In genomic region chr11:67356551-67356866, GRCh38 we compare ENCODE assay signal across 2 cellular contexts.
TF ChIP-seq lines count a peak whose summit lies in the region.

No MANE protein-coding gene starts in this region.

TF ChIP-seq in H1, 55 proteins besides CTCF, POLR2A, EP300 and RAD21:
- TF ChIP-seq RXRA (IDR thresholded peaks at IDR 0.05; ENCODE audit: insufficient read depth, low read depth, low read length) (no peak), CEBPB (IDR thresholded peaks at IDR 0.05; ENCODE audit: low read depth, low read length) (no peak), KDM4A (IDR thresholded peaks at IDR 0.05; ENCODE audit: low read depth, low read length, severe bottlenecking) (no peak), JUND (IDR thresholded peaks at IDR 0.05; ENCODE audit: low read length) (no peak), EZH2 (IDR thresholded peaks at IDR 0.05; ENCODE audit: low read depth, low read length, severe bottlenecking) (no peak), RBBP5 (IDR thresholded peaks at IDR 0.05; ENCODE audit: borderline replicate concordance, low read depth, low read length) (no peak), MAX (IDR thresholded peaks at IDR 0.05) (no peak), SRF (IDR thresholded peaks at IDR 0.05; ENCODE audit: low read depth, low read length) (no peak), ZNF274 (IDR thresholded peaks at IDR 0.05; ENCODE audit: borderline replicate concordance, extremely low read depth, low read length) (no peak), KDM1A (IDR thresholded peaks at IDR 0.05; ENCODE audit: borderline replicate concordance, low read length) (no peak), BCL11A (IDR thresholded peaks at IDR 0.05; ENCODE audit: low read depth in 2 of 2, low read length in 2 of 2) (no peak), FOSL1 (IDR thresholded peaks at IDR 0.05; ENCODE audit: insufficient read depth, low read depth, low read length) (no peak), SUZ12 (IDR thresholded peaks at IDR 0.05; ENCODE audit: low read length) (no peak), NRF1 (IDR thresholded peaks at IDR 0.05; ENCODE audit: low read depth, low read length) (no peak), SP2 (IDR thresholded peaks at IDR 0.05; ENCODE audit: low read length) (no peak)
TF ChIP-seq in H1: peak in this region for 0.

TF ChIP-seq in GM12891, 5 proteins besides CTCF, POLR2A, EP300 and RAD21:
- TF ChIP-seq POLR2AphosphoS5 (IDR thresholded peaks at IDR 0.05; ENCODE audit: low read depth, low read length), result no peak
- TF ChIP-seq PAX5 (IDR thresholded peaks at IDR 0.05; ENCODE audit: insufficient read depth, low read length, severe bottlenecking), result no peak
- no peak for TF ChIP-seq TAF1 (IDR thresholded peaks at IDR 0.05; ENCODE audit: low read depth, low read length)
- no peak for TF ChIP-seq POU2F2 (IDR thresholded peaks at IDR 0.05; ENCODE audit: low read depth, low read length)
- no peak for TF ChIP-seq SPI1 (IDR thresholded peaks at IDR 0.05; ENCODE audit: low read depth, low read length)
